Comparison of ENCODE assay signal across 1 cellular context in the genomic region with DNA sequence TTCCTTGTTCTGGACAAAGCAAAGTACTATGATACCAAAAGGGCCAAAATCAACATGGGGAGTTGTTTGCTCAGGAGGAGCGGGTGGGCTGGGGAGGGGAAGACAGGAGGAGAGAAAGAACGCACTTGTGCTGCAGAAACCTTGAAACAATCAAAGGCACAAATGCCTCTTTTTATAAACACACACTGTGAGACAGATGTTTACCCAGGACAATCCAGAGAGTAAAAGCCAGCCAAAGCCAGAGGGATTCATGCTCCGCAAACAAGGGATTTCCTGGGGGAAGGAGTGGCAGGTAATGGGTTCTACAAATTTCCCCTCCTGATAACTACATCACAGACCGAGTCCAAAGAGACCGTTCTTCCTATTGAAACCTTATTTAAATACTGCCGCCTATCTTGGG.
A peak's percentile ranks its signal among the peaks of the same experiment; 100 is the strongest.
TF ChIP-seq lines count a peak whose summit lies in the region.

No MANE protein-coding gene starts in this region.

TF ChIP-seq in HepG2, 621 proteins besides CTCF, POLR2A, EP300 and RAD21 (continued from another document and continues in another):
- TF ChIP-seq, protein P1, sequence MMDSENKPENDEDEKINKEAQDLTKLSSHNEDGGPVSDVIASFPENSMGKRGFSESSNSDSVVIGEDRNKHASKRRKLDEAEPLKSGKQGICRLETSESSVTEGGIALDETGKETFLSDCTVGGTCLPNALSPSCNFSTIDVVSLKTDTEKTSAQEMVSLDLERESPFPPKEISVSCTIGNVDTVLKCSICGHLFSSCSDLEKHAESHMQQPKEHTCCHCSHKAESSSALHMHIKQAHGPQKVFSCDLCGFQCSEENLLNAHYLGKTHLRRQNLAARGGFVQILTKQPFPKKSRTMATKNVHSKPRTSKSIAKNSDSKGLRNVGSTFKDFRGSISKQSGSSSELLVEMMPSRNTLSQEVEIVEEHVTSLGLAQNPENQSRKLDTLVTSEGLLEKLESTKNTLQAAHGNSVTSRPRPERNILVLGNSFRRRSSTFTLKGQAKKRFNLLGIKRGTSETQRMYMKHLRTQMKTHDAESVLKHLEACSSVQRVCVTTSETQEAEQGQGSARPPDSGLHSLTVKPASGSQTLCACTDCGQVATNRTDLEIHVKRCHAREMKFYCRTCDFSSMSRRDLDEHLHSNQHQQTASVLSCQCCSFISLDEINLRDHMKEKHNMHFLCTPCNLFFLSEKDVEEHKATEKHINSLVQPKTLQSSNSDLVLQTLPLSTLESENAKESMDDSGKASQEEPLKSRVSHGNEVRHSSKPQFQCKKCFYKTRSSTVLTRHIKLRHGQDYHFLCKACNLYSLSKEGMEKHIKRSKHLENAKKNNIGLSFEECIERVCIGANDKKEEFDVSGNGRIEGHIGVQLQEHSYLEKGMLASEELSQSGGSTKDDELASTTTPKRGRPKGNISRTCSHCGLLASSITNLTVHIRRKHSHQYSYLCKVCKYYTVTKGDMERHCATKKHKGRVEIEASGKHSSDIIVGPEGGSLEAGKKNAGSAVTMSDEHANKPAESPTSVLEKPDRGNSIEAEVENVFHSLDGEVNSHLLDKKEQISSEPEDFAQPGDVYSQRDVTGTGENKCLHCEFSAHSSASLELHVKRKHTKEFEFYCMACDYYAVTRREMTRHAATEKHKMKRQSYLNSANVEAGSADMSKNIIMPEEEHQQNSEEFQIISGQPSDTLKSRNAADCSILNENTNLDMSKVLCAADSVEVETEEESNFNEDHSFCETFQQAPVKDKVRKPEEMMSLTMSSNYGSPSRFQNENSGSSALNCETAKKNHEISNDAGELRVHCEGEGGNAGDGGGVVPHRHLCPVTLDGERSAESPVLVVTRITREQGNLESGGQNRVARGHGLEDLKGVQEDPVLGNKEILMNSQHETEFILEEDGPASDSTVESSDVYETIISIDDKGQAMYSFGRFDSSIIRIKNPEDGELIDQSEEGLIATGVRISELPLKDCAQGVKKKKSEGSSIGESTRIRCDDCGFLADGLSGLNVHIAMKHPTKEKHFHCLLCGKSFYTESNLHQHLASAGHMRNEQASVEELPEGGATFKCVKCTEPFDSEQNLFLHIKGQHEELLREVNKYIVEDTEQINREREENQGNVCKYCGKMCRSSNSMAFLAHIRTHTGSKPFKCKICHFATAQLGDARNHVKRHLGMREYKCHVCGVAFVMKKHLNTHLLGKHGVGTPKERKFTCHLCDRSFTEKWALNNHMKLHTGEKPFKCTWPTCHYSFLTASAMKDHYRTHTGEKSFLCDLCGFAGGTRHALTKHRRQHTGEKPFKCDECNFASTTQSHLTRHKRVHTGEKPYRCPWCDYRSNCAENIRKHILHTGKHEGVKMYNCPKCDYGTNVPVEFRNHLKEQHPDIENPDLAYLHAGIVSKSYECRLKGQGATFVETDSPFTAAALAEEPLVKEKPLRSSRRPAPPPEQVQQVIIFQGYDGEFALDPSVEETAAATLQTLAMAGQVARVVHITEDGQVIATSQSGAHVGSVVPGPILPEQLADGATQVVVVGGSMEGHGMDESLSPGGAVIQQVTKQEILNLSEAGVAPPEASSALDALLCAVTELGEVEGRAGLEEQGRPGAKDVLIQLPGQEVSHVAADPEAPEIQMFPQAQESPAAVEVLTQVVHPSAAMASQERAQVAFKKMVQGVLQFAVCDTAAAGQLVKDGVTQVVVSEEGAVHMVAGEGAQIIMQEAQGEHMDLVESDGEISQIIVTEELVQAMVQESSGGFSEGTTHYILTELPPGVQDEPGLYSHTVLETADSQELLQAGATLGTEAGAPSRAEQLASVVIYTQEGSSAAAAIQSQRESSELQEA (CRISPR knock-in tag; IDR thresholded peaks at IDR 0.05; ENCODE audit: not compliant biosample characterization): no peak
- TF ChIP-seq ZFP62 (CRISPR knock-in tag; IDR thresholded peaks at IDR 0.05) (no peak), MAFF (IDR thresholded peaks at IDR 0.05; ENCODE audit: low read depth, low read length) (no peak), IKZF1 (IDR thresholded peaks at IDR 0.05) (no peak), KDM3A (CRISPR knock-in tag; IDR thresholded peaks at IDR 0.05; ENCODE audit: low read depth) (no peak), ZNF3 (CRISPR knock-in tag; IDR thresholded peaks at IDR 0.05) (no peak), ZNF253 (CRISPR knock-in tag; IDR thresholded peaks at IDR 0.05; ENCODE audit: borderline replicate concordance) (no peak), ZNF614 (CRISPR knock-in tag; IDR thresholded peaks at IDR 0.05; ENCODE audit: borderline replicate concordance) (no peak), NONO (IDR thresholded peaks at IDR 0.05) (no peak), NONO (CRISPR knock-in tag; conservative IDR thresholded peaks at IDR 0.05) (no peak), ZNF143 (CRISPR knock-in tag; IDR thresholded peaks at IDR 0.05) (no peak), EZH2 (conservative IDR thresholded peaks at IDR 0.05; ENCODE audit: low read depth, low read length) (no peak), KLF9 (CRISPR knock-in tag; IDR thresholded peaks at IDR 0.05; ENCODE audit: low read depth) (no peak), FLYWCH1 (CRISPR knock-in tag; IDR thresholded peaks at IDR 0.05) (no peak), ZNF768 (CRISPR knock-in tag; IDR thresholded peaks at IDR 0.05) (no peak), CAMTA2 (CRISPR knock-in tag; IDR thresholded peaks at IDR 0.05; ENCODE audit: borderline replicate concordance) (no peak), HOXA3 (CRISPR knock-in tag; IDR thresholded peaks at IDR 0.05) (peak; percentile 19; the same call in 1 of the 2 replicates), NFIC (IDR thresholded peaks at IDR 0.05; ENCODE audit: low read length) (peak; percentile 78), MED13 (CRISPR knock-in tag; IDR thresholded peaks at IDR 0.05) (no peak), ZNF460 (CRISPR knock-in tag; IDR thresholded peaks at IDR 0.05; ENCODE audit: borderline replicate concordance) (no peak), ZMAT3 (CRISPR knock-in tag; conservative IDR thresholded peaks at IDR 0.05) (no peak), LCORL (IDR thresholded peaks at IDR 0.05) (no peak), LCORL (CRISPR knock-in tag; IDR thresholded peaks at IDR 0.05) (no peak; the same call in 1 of the 2 replicates), ZNF501 (CRISPR knock-in tag; IDR thresholded peaks at IDR 0.05) (no peak), IKZF4 (CRISPR knock-in tag; IDR thresholded peaks at IDR 0.05; ENCODE audit: borderline replicate concordance, low read depth, not compliant biosample characterization) (no peak)
- TF ChIP-seq, protein P2, sequence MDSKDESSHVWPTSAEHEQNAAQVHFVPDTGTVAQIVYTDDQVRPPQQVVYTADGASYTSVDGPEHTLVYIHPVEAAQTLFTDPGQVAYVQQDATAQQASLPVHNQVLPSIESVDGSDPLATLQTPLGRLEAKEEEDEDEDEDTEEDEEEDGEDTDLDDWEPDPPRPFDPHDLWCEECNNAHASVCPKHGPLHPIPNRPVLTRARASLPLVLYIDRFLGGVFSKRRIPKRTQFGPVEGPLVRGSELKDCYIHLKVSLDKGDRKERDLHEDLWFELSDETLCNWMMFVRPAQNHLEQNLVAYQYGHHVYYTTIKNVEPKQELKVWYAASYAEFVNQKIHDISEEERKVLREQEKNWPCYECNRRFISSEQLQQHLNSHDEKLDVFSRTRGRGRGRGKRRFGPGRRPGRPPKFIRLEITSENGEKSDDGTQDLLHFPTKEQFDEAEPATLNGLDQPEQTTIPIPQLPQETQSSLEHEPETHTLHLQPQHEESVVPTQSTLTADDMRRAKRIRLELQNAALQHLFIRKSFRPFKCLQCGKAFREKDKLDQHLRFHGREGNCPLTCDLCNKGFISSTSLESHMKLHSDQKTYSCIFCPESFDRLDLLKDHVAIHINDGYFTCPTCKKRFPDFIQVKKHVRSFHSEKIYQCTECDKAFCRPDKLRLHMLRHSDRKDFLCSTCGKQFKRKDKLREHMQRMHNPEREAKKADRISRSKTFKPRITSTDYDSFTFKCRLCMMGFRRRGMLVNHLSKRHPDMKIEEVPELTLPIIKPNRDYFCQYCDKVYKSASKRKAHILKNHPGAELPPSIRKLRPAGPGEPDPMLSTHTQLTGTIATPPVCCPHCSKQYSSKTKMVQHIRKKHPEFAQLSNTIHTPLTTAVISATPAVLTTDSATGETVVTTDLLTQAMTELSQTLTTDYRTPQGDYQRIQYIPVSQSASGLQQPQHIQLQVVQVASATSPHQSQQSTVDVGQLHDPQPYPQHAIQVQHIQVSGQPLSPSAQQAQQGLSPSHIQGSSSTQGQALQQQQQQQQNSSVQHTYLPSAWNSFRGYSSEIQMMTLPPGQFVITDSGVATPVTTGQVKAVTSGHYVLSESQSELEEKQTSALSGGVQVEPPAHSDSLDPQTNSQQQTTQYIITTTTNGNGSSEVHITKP (CRISPR knock-in tag; IDR thresholded peaks at IDR 0.05; ENCODE audit: low read depth): peak; percentile 30; the same call in 1 of the 2 replicates
- TF ChIP-seq, protein P3, sequence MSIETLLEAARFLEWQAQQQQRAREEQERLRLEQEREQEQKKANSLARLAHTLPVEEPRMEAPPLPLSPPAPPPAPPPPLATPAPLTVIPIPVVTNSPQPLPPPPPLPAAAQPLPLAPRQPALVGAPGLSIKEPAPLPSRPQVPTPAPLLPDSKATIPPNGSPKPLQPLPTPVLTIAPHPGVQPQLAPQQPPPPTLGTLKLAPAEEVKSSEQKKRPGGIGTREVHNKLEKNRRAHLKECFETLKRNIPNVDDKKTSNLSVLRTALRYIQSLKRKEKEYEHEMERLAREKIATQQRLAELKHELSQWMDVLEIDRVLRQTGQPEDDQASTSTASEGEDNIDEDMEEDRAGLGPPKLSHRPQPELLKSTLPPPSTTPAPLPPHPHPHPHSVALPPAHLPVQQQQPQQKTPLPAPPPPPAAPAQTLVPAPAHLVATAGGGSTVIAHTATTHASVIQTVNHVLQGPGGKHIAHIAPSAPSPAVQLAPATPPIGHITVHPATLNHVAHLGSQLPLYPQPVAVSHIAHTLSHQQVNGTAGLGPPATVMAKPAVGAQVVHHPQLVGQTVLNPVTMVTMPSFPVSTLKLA (IDR thresholded peaks at IDR 0.05): no peak
- TF ChIP-seq, protein P4, sequence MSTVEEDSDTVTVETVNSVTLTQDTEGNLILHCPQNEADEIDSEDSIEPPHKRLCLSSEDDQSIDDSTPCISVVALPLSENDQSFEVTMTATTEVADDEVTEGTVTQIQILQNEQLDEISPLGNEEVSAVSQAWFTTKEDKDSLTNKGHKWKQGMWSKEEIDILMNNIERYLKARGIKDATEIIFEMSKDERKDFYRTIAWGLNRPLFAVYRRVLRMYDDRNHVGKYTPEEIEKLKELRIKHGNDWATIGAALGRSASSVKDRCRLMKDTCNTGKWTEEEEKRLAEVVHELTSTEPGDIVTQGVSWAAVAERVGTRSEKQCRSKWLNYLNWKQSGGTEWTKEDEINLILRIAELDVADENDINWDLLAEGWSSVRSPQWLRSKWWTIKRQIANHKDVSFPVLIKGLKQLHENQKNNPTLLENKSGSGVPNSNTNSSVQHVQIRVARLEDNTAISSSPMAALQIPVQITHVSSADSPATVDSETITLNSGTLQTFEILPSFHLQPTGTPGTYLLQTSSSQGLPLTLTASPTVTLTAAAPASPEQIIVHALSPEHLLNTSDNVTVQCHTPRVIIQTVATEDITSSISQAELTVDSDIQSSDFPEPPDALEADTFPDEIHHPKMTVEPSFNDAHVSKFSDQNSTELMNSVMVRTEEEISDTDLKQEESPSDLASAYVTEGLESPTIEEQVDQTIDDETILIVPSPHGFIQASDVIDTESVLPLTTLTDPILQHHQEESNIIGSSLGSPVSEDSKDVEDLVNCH (CRISPR knock-in tag; IDR thresholded peaks at IDR 0.05): no peak
- TF ChIP-seq, protein P5, sequence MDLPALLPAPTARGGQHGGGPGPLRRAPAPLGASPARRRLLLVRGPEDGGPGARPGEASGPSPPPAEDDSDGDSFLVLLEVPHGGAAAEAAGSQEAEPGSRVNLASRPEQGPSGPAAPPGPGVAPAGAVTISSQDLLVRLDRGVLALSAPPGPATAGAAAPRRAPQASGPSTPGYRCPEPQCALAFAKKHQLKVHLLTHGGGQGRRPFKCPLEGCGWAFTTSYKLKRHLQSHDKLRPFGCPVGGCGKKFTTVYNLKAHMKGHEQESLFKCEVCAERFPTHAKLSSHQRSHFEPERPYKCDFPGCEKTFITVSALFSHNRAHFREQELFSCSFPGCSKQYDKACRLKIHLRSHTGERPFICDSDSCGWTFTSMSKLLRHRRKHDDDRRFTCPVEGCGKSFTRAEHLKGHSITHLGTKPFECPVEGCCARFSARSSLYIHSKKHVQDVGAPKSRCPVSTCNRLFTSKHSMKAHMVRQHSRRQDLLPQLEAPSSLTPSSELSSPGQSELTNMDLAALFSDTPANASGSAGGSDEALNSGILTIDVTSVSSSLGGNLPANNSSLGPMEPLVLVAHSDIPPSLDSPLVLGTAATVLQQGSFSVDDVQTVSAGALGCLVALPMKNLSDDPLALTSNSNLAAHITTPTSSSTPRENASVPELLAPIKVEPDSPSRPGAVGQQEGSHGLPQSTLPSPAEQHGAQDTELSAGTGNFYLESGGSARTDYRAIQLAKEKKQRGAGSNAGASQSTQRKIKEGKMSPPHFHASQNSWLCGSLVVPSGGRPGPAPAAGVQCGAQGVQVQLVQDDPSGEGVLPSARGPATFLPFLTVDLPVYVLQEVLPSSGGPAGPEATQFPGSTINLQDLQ (CRISPR knock-in tag; IDR thresholded peaks at IDR 0.05): no peak
- TF ChIP-seq, protein P6, sequence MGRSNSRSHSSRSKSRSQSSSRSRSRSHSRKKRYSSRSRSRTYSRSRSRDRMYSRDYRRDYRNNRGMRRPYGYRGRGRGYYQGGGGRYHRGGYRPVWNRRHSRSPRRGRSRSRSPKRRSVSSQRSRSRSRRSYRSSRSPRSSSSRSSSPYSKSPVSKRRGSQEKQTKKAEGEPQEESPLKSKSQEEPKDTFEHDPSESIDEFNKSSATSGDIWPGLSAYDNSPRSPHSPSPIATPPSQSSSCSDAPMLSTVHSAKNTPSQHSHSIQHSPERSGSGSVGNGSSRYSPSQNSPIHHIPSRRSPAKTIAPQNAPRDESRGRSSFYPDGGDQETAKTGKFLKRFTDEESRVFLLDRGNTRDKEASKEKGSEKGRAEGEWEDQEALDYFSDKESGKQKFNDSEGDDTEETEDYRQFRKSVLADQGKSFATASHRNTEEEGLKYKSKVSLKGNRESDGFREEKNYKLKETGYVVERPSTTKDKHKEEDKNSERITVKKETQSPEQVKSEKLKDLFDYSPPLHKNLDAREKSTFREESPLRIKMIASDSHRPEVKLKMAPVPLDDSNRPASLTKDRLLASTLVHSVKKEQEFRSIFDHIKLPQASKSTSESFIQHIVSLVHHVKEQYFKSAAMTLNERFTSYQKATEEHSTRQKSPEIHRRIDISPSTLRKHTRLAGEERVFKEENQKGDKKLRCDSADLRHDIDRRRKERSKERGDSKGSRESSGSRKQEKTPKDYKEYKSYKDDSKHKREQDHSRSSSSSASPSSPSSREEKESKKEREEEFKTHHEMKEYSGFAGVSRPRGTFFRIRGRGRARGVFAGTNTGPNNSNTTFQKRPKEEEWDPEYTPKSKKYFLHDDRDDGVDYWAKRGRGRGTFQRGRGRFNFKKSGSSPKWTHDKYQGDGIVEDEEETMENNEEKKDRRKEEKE (IDR thresholded peaks at IDR 0.05): no peak
- TF ChIP-seq, protein P7, sequence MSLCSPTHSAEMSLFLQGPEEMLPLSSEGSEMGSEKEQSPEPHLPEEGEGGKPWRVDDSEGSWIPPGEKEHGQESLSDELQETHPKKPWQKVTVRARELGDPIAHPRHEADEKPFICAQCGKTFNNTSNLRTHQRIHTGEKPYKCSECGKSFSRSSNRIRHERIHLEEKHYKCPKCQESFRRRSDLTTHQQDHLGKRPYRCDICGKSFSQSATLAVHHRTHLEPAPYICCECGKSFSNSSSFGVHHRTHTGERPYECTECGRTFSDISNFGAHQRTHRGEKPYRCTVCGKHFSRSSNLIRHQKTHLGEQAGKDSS (CRISPR knock-in tag; IDR thresholded peaks at IDR 0.05; ENCODE audit: borderline replicate concordance, low read depth): no peak
- TF ChIP-seq, protein P8, sequence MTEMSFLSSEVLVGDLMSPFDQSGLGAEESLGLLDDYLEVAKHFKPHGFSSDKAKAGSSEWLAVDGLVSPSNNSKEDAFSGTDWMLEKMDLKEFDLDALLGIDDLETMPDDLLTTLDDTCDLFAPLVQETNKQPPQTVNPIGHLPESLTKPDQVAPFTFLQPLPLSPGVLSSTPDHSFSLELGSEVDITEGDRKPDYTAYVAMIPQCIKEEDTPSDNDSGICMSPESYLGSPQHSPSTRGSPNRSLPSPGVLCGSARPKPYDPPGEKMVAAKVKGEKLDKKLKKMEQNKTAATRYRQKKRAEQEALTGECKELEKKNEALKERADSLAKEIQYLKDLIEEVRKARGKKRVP (CRISPR knock-in tag; IDR thresholded peaks at IDR 0.05): no peak
